In genomic region chr10:14742815-14743214, GRCh38 we compare ENCODE assay signal across 9 cellular contexts. TPM values are rescaled to one million over a fixed set of nuclear protein-coding genes. Genes with fewer than 3 reads are reported as not detected.
DNase-seq lines count a peak whose midpoint lies in the region; ATAC-seq and TF ChIP-seq lines count a peak whose summit lies in the region.
"Had no signal": no experiment of that assay in that cellular context is flagged by ENCODE, and none has a peak within 500 bp of the region (broad histone marks: within the 10 kb centered on the region; RNA-seq: fewer than 3 reads in every experiment).

No MANE protein-coding gene starts in this region.

- H3K4me1 ChIP-seq in right cardiac atrium (ENCODE audit: control insufficient read depth, insufficient read depth, low read length) (peaks cover 2% of the 10 kb centered on the region), suprapubic skin (no peaks in the 10 kb centered on the region), BE2C (no peaks in the 10 kb centered on the region; the same call in 1 of the 2 replicates)

- TF ChIP-seq POLR2A in suprapubic skin (IDR thresholded peaks at IDR 0.05) = no peak

- peak; percentile 82 for ATAC-seq in GM18508 (IDR thresholded peaks at IDR 0.05; ENCODE audit: insufficient read depth, unreplicated experiment)
- ATAC-seq in GM21528 (IDR thresholded peaks at IDR 0.05; ENCODE audit: low FRiP score, unreplicated experiment) = peak; percentile 73
- peak; percentile 33 to 79 for ATAC-seq in right cardiac atrium
- ATAC-seq: gastroesophageal sphincter had no signal

- H3K27ac ChIP-seq in right cardiac atrium (ENCODE audit: low read length) = no peak overlapping the region
- no peak overlapping the region for H3K27ac ChIP-seq in suprapubic skin
- H3K27ac ChIP-seq: gastroesophageal sphincter had no signal

- intact Hi-C loops in right cardiac atrium (cut with DNase I) = no loop called here

- peak overlapping the region; percentile 48 to 90 (median 69) for H3K27ac Mint-ChIP-seq in IgD-negative memory B cell

- H3K4me3 ChIP-seq in right cardiac atrium (ENCODE audit: low read length) = no peak overlapping the region
- H3K4me3 ChIP-seq in suprapubic skin = no peak overlapping the region
- H3K4me3 ChIP-seq in BE2C (ENCODE audit: low read depth, low read length) = no peak overlapping the region
- H3K4me3 ChIP-seq: gastroesophageal sphincter had no signal

- TF ChIP-seq CTCF in suprapubic skin (IDR thresholded peaks at IDR 0.05) = no peak
- TF ChIP-seq CTCF in BE2C (IDR thresholded peaks at IDR 0.05; ENCODE audit: low read depth, low read length) = no peak

- H3K9me3 ChIP-seq in right cardiac atrium (ENCODE audit: control insufficient read depth, low read length) (no peaks in the 10 kb centered on the region), suprapubic skin (no peaks in the 10 kb centered on the region), BE2C (no peaks in the 10 kb centered on the region)
- H3K9me3 ChIP-seq: gastroesophageal sphincter had no signal

- no peak for DNase-seq in right cardiac atrium
- DNase-seq in retina = no peak
- DNase-seq in suprapubic skin (ENCODE audit: low spot score in 2 of 2) = no peak
- DNase-seq in BE2C = no peak
- no peak for DNase-seq in activated gamma-delta T cell treated with Interleukin-2 at 50 U/mL for 16 hours

- peaks cover 0 to 2% (median 0%) of the 10 kb centered on the region in 3 donors for H3K9me3 Mint-ChIP-seq in IgD-negative memory B cell

- 23% methylated on average over 3 of the region's 3 CpGs for WGBS in right cardiac atrium
- WGBS in suprapubic skin = 53% methylated on average over 3 of the region's 3 CpGs

- peaks cover 35 to 75% (median 48%) of the 10 kb centered on the region in 3 donors for H3K4me1 Mint-ChIP-seq in IgD-negative memory B cell

- H3K27me3 Mint-ChIP-seq in IgD-negative memory B cell = no peaks in the 10 kb centered on the region

- H3K36me3 ChIP-seq in suprapubic skin (no peaks in the 10 kb centered on the region), BE2C (no peaks in the 10 kb centered on the region)
- H3K36me3 ChIP-seq: gastroesophageal sphincter had no signal

- H3K27me3 ChIP-seq in right cardiac atrium (ENCODE audit: control insufficient read depth, insufficient read depth) (no peaks in the 10 kb centered on the region), suprapubic skin (no peaks in the 10 kb centered on the region), BE2C (no peaks in the 10 kb centered on the region)
- H3K27me3 ChIP-seq: gastroesophageal sphincter had no signal

- TF ChIP-seq EP300 in suprapubic skin (IDR thresholded peaks at IDR 0.05) = no peak

- peak overlapping the region in 3 of 4 donors; percentile 21 to 65 (median 39) for H3K4me3 Mint-ChIP-seq in IgD-negative memory B cell

- peaks cover 3% of the 10 kb centered on the region for H3K36me3 Mint-ChIP-seq in IgD-negative memory B cell

RNA-seq across cellular contexts. Expression of gene FAM107B, which starts 31.9 kb away (rescaled TPM):
- polyA plus RNA-seq in IgD-negative memory B cell (113 TPM), right cardiac atrium (4.3 TPM)
- total RNA-seq in right cardiac atrium (10 to 100 TPM in 2 of 4 donors, 1 to 10 TPM in 2; 7.5 to 18.7 (median 10.0) TPM), suprapubic skin (10 to 100 TPM; 19.5 to 35.2 (median 25.6) TPM)
- 45.4 TPM for polyA plus RNA-seq in BE2C (2012; ENCODE audit: insufficient read depth, insufficient read length, low read depth)
